Comparison of ENCODE assay signal across 10 cellular contexts in genomic region chr20:54633903-54634302, GRCh38.
DNase-seq lines count a peak whose midpoint lies in the region; ATAC-seq and TF ChIP-seq lines count a peak whose summit lies in the region.
"Had no signal": no experiment of that assay in that cellular context is flagged by ENCODE, and none has a peak within 500 bp of the region (broad histone marks: within the 10 kb centered on the region; RNA-seq: fewer than 3 reads in every experiment).

No MANE protein-coding gene starts in this region.

- ATAC-seq in GM18858 (IDR thresholded peaks at IDR 0.05; ENCODE audit: unreplicated experiment), result peak; percentile 97
- peak; percentile 99 for ATAC-seq in GM21528 (IDR thresholded peaks at IDR 0.05; ENCODE audit: low FRiP score, unreplicated experiment)
- ATAC-seq in HG03139 (IDR thresholded peaks at IDR 0.05; ENCODE audit: unreplicated experiment), result peak; percentile 98
- peak; percentile 84 for ATAC-seq in activated B cell treated with CpG ODN at 0.5 μM for 24 hours (ENCODE audit: low read depth)
- ATAC-seq in right cardiac atrium, result no peak

- POLR2A ChIA-PET in activated B cell treated with CpG ODN at 0.5 μM for 24 hours (lab: Charles Lee), result interaction anchor here (0.5 to 0.6 kb wide), 3 partner anchors 12 to 491 kb away, joined by 3 to 4 read pairs (median 3); no protein-coding TSS in a partner anchor

- H3K4me1 Mint-ChIP-seq in activated B cell treated with CpG ODN at 0.5 μM for 24 hours, result peaks cover 17% of the 10 kb centered on the region

- no peaks in the 10 kb centered on the region for H3K36me3 Mint-ChIP-seq in activated B cell treated with CpG ODN at 0.5 μM for 24 hours (ENCODE audit: low read depth)

- H3K36me3 ChIP-seq in thyroid gland, result no peaks in the 10 kb centered on the region
- H3K36me3 ChIP-seq: colonic mucosa had no signal

- H3K4me1 ChIP-seq in thyroid gland, result no peaks in the 10 kb centered on the region
- no peaks in the 10 kb centered on the region for H3K4me1 ChIP-seq in right cardiac atrium (ENCODE audit: control insufficient read depth, insufficient read depth, low read length)
- H3K4me1 ChIP-seq: colonic mucosa had no signal

- H3K27me3 Mint-ChIP-seq in activated B cell treated with CpG ODN at 0.5 μM for 24 hours, result peaks cover 6% of the 10 kb centered on the region

- no peak for TF ChIP-seq POLR2A in thyroid gland (IDR thresholded peaks at IDR 0.05)

- H3K4me3 ChIP-seq in thyroid gland (replicated peaks in 1 of 3) (no peak overlapping the region), right cardiac atrium (ENCODE audit: low read length) (no peak overlapping the region)
- H3K4me3 ChIP-seq: colonic mucosa had no signal

- TF ChIP-seq CTCF in activated B cell treated with CpG ODN at 0.5 μM for 24 hours (IDR thresholded peaks at IDR 0.05), result no peak
- no peak for TF ChIP-seq CTCF in thyroid gland (IDR thresholded peaks at IDR 0.05)

- 68 to 73% methylated on average over 4 of the region's 4 CpGs for whole genome bisulfite sequencing in thyroid gland, 2 donors
- 59% methylated on average over 4 of the region's 4 CpGs for WGBS in right cardiac atrium

- H3K4me3 Mint-ChIP-seq in activated B cell treated with CpG ODN at 0.5 μM for 24 hours, result peak overlapping the region; percentile 9
- H3K4me3 Mint-ChIP-seq: nephron had no signal

- H3K27ac ChIP-seq in thyroid gland (no peak overlapping the region), caudate nucleus (ENCODE audit: low read depth, low read length) (no peak overlapping the region), right cardiac atrium (ENCODE audit: low read length) (no peak overlapping the region)
- H3K27ac ChIP-seq: colonic mucosa had no signal

- intact Hi-C loops in activated B cell treated with CpG ODN at 0.5 μM for 24 hours (cut with micrococcal nuclease), result no loop called here
- intact Hi-C loops in thyroid gland (cut with DNase I), result no loop called here
- intact Hi-C loops in right cardiac atrium (cut with DNase I), result loop anchor here in 1 of 4 donors (10.0 kb wide), 1 partner anchor 539 kb away; no protein-coding TSS in a partner anchor

- H3K9me3 ChIP-seq in thyroid gland (no peaks in the 10 kb centered on the region), right cardiac atrium (ENCODE audit: control insufficient read depth, low read length) (no peaks in the 10 kb centered on the region)
- H3K9me3 ChIP-seq: colonic mucosa had no signal

- H3K27me3 ChIP-seq in thyroid gland (no peaks in the 10 kb centered on the region), right cardiac atrium (ENCODE audit: control insufficient read depth, insufficient read depth) (no peaks in the 10 kb centered on the region)
- H3K27me3 ChIP-seq: colonic mucosa had no signal

- no peak for DNase-seq in activated B cell treated with CpG ODN at 0.5 μM for 24 hours
- no peak for DNase-seq in thyroid gland
- DNase-seq in stimulated activated CD8-positive, alpha-beta memory T cell treated with anti-CD3 and anti-CD28 coated beads, Interleukin-4, amount 100 ng/mL, for 48 hours, result no peak
- no peak for DNase-seq in caudate nucleus (lab: John Stamatoyannopoulos, UW)
- no peak for DNase-seq in right cardiac atrium
- DNase-seq: colonic mucosa had no signal

- no peak overlapping the region for H3K27ac Mint-ChIP-seq in activated B cell treated with CpG ODN at 0.5 μM for 24 hours
- H3K27ac Mint-ChIP-seq: nephron had no signal

- no peaks in the 10 kb centered on the region for H3K9me3 Mint-ChIP-seq in activated B cell treated with CpG ODN at 0.5 μM for 24 hours
- H3K9me3 Mint-ChIP-seq: nephron had no signal

- CTCF ChIA-PET in activated B cell treated with CpG ODN at 0.5 μM for 24 hours (lab: Charles Lee), result interaction anchor here (0.6 kb wide), 1 partner anchor 35 kb away, joined by 3 read pairs; no protein-coding TSS in a partner anchor

Comparison
In these comparisons a context has a peak if more than half of its experiments do, and no peak if none do; other contexts are left out.
1. ATAC-seq: peak in GM18858 (single experiment), GM21528 (single experiment), HG03139 (single experiment) and activated B cell treated with CpG ODN at 0.5 μM for 24 hours (single experiment); none in right cardiac atrium (0 of 2).